ENCODE assay signal across 8 cellular contexts in genomic region chr6:155327326-155328073, GRCh38. TPM values are rescaled to one million over a fixed set of nuclear protein-coding genes. Genes with fewer than 3 reads are reported as not detected.
A peak's percentile ranks its signal among the peaks of the same experiment; 100 is the strongest.
DNase-seq lines count a peak whose midpoint lies in the region; ATAC-seq and TF ChIP-seq lines count a peak whose summit lies in the region.

No MANE protein-coding gene starts in this region.

- TF ChIP-seq CTCF in C4-2B (conservative IDR thresholded peaks at IDR 0.05), result peak; percentile 78
- peak; percentile 76 for TF ChIP-seq CTCF in RWPE1 (conservative IDR thresholded peaks at IDR 0.05; ENCODE audit: low read depth)
- peak; percentile 81 to 94 (median 84) for TF ChIP-seq CTCF in gastroesophageal sphincter (IDR thresholded peaks at IDR 0.05)

- H3K4me1 ChIP-seq in gastroesophageal sphincter, result peaks cover 0 to 4% (median 0%) of the 10 kb centered on the region in 3 donors

- TF ChIP-seq EP300 in gastroesophageal sphincter (IDR thresholded peaks at IDR 0.05), result no peak

- ATAC-seq in GM19467 (IDR thresholded peaks at IDR 0.05; ENCODE audit: unreplicated experiment), result peak; percentile 74
- ATAC-seq in gastroesophageal sphincter, result peak; percentile 71
- ATAC-seq in GM21737 (IDR thresholded peaks at IDR 0.05; ENCODE audit: unreplicated experiment), result no peak

- H3K27ac ChIP-seq in C4-2B (no peak overlapping the region), RWPE1 (no peak overlapping the region), gastroesophageal sphincter (no peak overlapping the region)

- no peaks in the 10 kb centered on the region for H3K36me3 ChIP-seq in gastroesophageal sphincter

- no peak overlapping the region for H3K4me3 ChIP-seq in gastroesophageal sphincter

- in situ Hi-C loops in KBM-7 (cut with MboI; ENCODE audit: low pct_unique_long_range_greater_than_20kb, low sequenced_read_pairs), result no loop called here

- CTCF ChIA-PET in RWPE1 (lab: Yijun Ruan, JAX), result interaction anchor here (0.5 to 1.0 kb wide), 8 partner anchors 120 to 1393 kb away, joined by 3 to 4 read pairs (median 3); no protein-coding TSS in a partner anchor

- 0% methylated on average over 1 of the region's 1 CpG for whole genome bisulfite sequencing in gastroesophageal sphincter (ENCODE audit: low coverage in 1 of 2), 2 donors

- peak; percentile 72 for DNase-seq in KBM-7
- no peak for DNase-seq in RWPE1 (ENCODE audit: low spot score)
- peak; percentile 20 for DNase-seq in activated effector memory CD4-positive, alpha-beta T cell treated with Interleukin-2 at 50 U/mL for 16 hours
- DNase-seq in pulmonary artery endothelial cell (ENCODE audit: low read depth, low spot score), result peak; percentile 27

- POLR2A ChIA-PET in RWPE1 (lab: Yijun Ruan, JAX; ENCODE audit: low non-redundant PET), result no interaction called here

- no peaks in the 10 kb centered on the region for H3K27me3 ChIP-seq in gastroesophageal sphincter

- no peak for TF ChIP-seq POLR2A in gastroesophageal sphincter (IDR thresholded peaks at IDR 0.05)

- H3K9me3 ChIP-seq in gastroesophageal sphincter, result no peaks in the 10 kb centered on the region

RNA-seq across cellular contexts. Expression of gene TFB1M, which starts 13.2 kb away (rescaled TPM):
- total RNA-seq in gastroesophageal sphincter, result 10 to 100 TPM in 3 of 4 donors, 1 to 10 TPM in 1; 6.7 to 16.4 (median 12.5) TPM
- total RNA-seq in pulmonary artery endothelial cell, result 15.6 and 20.8 TPM in 2 replicates
